In the genomic region with DNA sequence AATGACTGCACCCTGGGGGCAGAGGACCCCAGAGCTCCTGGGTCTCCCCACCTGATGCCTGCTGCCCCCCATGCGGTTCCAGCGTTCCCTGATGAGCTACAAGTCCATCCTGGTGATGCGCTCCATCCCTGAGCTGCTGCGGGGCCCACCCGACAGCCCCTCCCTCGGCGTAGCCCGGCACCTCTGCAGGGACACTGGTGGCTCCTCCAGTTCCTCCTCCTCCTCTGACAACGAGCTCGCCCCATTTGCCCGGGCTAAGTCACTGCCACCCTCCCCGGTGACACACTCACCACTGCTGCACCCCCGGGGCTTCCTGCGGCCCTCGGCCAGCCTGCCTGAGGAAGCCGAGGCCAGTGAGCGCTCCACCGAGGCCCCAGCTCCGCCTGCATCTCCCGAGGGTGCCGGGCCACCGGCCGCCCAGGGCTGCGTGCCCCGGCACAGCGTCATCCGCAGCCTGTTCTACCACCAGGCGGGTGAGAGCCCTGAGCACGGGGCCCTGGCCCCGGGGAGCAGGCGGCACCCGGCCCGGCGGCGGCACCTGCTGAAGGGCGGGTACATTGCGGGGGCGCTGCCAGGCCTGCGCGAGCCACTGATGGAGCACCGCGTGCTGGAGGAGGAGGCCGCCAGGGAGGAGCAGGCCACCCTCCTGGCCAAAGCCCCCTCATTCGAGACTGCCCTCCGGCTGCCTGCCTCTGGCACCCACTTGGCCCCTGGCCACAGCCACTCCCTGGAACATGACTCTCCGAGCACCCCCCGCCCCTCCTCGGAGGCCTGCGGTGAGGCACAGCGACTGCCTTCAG, we compare ENCODE assay signal across 19 cellular contexts. TPM values are rescaled to one million over a fixed set of nuclear protein-coding genes. Genes with fewer than 3 reads are reported as not detected.
A peak's percentile ranks its signal among the peaks of the same experiment; 100 is the strongest.
DNase-seq lines count a peak whose midpoint lies in the region; ATAC-seq and TF ChIP-seq lines count a peak whose summit lies in the region.
"Had no signal": no experiment of that assay in that cellular context is flagged by ENCODE, and none has a peak within 500 bp of the region (broad histone marks: within the 10 kb centered on the region; RNA-seq: fewer than 3 reads in every experiment).

No MANE protein-coding gene starts in this region.

- H4K20me1 ChIP-seq in mammary epithelial cell (ENCODE audit: insufficient read depth, low read length) = no peaks in the 10 kb centered on the region

- no peak overlapping the region for H3K9ac ChIP-seq in mammary epithelial cell (ENCODE audit: insufficient read depth, low read length)

- H3K4me2 ChIP-seq in mammary epithelial cell (ENCODE audit: insufficient read depth, low read depth, low read length) = no peak overlapping the region
- H3K4me2 ChIP-seq: GM23338 had no signal

- in situ Hi-C loops in T47D (cut with HindIII; ENCODE audit: low pct_unique_long_range_greater_than_20kb, low sequenced_read_pairs) (no loop called here), mammary epithelial cell (cut with MboI; ENCODE audit: low sequenced_read_pairs in 2 of 2) (no loop called here)

- H3K79me2 ChIP-seq in mammary epithelial cell (ENCODE audit: insufficient read depth, low read length) = no peaks in the 10 kb centered on the region

- WGBS in mammary epithelial cell (ENCODE audit: low coverage, missing lambda C conversion rate) = 83% methylated on average over 12 of the region's 50 CpGs
- 46 to 60% (median 52%) methylated on average over 19 to 50 of the region's 50 CpGs for WGBS in heart left ventricle, 4 donors
- 78% methylated on average over 25 of the region's 50 CpGs; no CpG with 5 or more reads in 1 of the 2 donors for WGBS in thyroid gland, 2 donors

- H2AFZ ChIP-seq in mammary epithelial cell (ENCODE audit: low read depth, low read length) = no peak overlapping the region
- H2AFZ ChIP-seq: GM23338 had no signal

- ATAC-seq in heart left ventricle = peak; percentile 8 to 38 (median 22)
- no peak for ATAC-seq in activated CD8-positive, alpha-beta T cell treated with anti-CD3 and anti-CD28 coated beads, Interleukin-2, amount 10 ng/mL, durations not matched to agents 7 days and 5 days
- ATAC-seq: GM23338 had no signal

- CTCF ChIA-PET in mammary epithelial cell (lab: Charles Lee; ENCODE audit: low non-redundant PET) = no interaction called here
- CTCF ChIA-PET in activated CD8-positive, alpha-beta T cell treated with anti-CD3 and anti-CD28 coated beads, Interleukin-2, amount 10 ng/mL, durations not matched to agents 7 days and 5 days (lab: Charles Lee) = no interaction called here

- peak in 1 of 2 donors; percentile 42 for TF ChIP-seq POLR2A in heart left ventricle (IDR thresholded peaks at IDR 0.05)
- no peak for TF ChIP-seq POLR2A in thyroid gland (IDR thresholded peaks at IDR 0.05)

- peaks cover 3% of the 10 kb centered on the region for H3K4me1 ChIP-seq in mammary epithelial cell (ENCODE audit: insufficient read depth, low read length)
- H3K4me1 ChIP-seq in heart left ventricle = peaks cover 8 to 94% (median 44%) of the 10 kb centered on the region in 12 donors
- H3K4me1 ChIP-seq in thyroid gland = peaks cover 14 to 47% of the 10 kb centered on the region in 2 donors
- H3K4me1 ChIP-seq: prostate gland had no signal

- POLR2A ChIA-PET in activated CD8-positive, alpha-beta T cell treated with anti-CD3 and anti-CD28 coated beads, Interleukin-2, amount 10 ng/mL, durations not matched to agents 7 days and 5 days (lab: Charles Lee) = no interaction called here

- BruUV-seq in mammary epithelial cell (replicated peaks; lab: Mats Ljungman, UMichigan) = no TSS peak

- H3K27ac ChIP-seq in mammary epithelial cell (ENCODE audit: insufficient read depth, low read depth, low read length) (no peak overlapping the region), heart left ventricle (peak overlapping the region; percentile 76 to 97 (median 91)), thyroid gland (no peak overlapping the region)
- H3K27ac ChIP-seq: HL-60, prostate gland had no signal

- H3K36me3 ChIP-seq in mammary epithelial cell (ENCODE audit: insufficient read depth, low read length) (no peaks in the 10 kb centered on the region), heart left ventricle (peaks cover 0 to 10% (median 0%) of the 10 kb centered on the region in 9 donors), thyroid gland (no peaks in the 10 kb centered on the region)
- H3K36me3 ChIP-seq: prostate gland had no signal

- H3K36me3 Mint-ChIP-seq in activated CD8-positive, alpha-beta T cell treated with anti-CD3 and anti-CD28 coated beads, Interleukin-2, amount 10 ng/mL, durations not matched to agents 7 days and 5 days (ENCODE audit: low read depth) = no peaks in the 10 kb centered on the region
- H3K36me3 Mint-ChIP-seq: activated naive CD4-positive, alpha-beta T cell treated with anti-CD3 and anti-CD28 coated beads, Interleukin-2, amount 50 U/mL, for 24 hours had no signal

- intact Hi-C loops in mammary epithelial cell (cut with micrococcal nuclease) = no loop called here
- intact Hi-C loops in heart left ventricle (cut with DNase I) = loop anchor here in 1 of 10 donors (10.0 kb wide), 1 partner anchor 236 kb away; no protein-coding TSS in a partner anchor
- intact Hi-C loops in thyroid gland (cut with DNase I) = loop anchor here (10.0 kb wide), 2 partner anchors 114 to 156 kb away; partner anchors contain the start of gene RNF187

- no peaks in the 10 kb centered on the region for H3K27me3 Mint-ChIP-seq in activated CD8-positive, alpha-beta T cell treated with anti-CD3 and anti-CD28 coated beads, Interleukin-2, amount 10 ng/mL, durations not matched to agents 7 days and 5 days (ENCODE audit: low read depth)
- H3K27me3 Mint-ChIP-seq: activated naive CD4-positive, alpha-beta T cell treated with anti-CD3 and anti-CD28 coated beads, Interleukin-2, amount 50 U/mL, for 24 hours had no signal

- dilution Hi-C loops in mammary epithelial cell (cut with HindIII; ENCODE audit: low sequenced_read_pairs) = no loop called here

- H3K27me3 ChIP-seq in mammary epithelial cell (ENCODE audit: insufficient read depth, low read length) (peaks cover 3% of the 10 kb centered on the region), heart left ventricle (no peaks in the 10 kb centered on the region), thyroid gland (no peaks in the 10 kb centered on the region)

- H3K4me3 Mint-ChIP-seq in activated CD8-positive, alpha-beta T cell treated with anti-CD3 and anti-CD28 coated beads, Interleukin-2, amount 10 ng/mL, durations not matched to agents 7 days and 5 days = no peak overlapping the region
- H3K4me3 Mint-ChIP-seq: activated naive CD4-positive, alpha-beta T cell treated with anti-CD3 and anti-CD28 coated beads, Interleukin-2, amount 50 U/mL, for 24 hours; GM23338 had no signal

- H3K4me1 Mint-ChIP-seq in activated CD8-positive, alpha-beta T cell treated with anti-CD3 and anti-CD28 coated beads, Interleukin-2, amount 10 ng/mL, durations not matched to agents 7 days and 5 days (ENCODE audit: low read depth) = peaks cover 2% of the 10 kb centered on the region
- H3K4me1 Mint-ChIP-seq: activated naive CD4-positive, alpha-beta T cell treated with anti-CD3 and anti-CD28 coated beads, Interleukin-2, amount 50 U/mL, for 24 hours had no signal

- H3K9me3 Mint-ChIP-seq in activated CD8-positive, alpha-beta T cell treated with anti-CD3 and anti-CD28 coated beads, Interleukin-2, amount 10 ng/mL, durations not matched to agents 7 days and 5 days (ENCODE audit: insufficient read depth) = no peaks in the 10 kb centered on the region
- H3K9me3 Mint-ChIP-seq: activated naive CD4-positive, alpha-beta T cell treated with anti-CD3 and anti-CD28 coated beads, Interleukin-2, amount 50 U/mL, for 24 hours; GM23338 had no signal

- H3K4me3 ChIP-seq in mammary epithelial cell (replicated peaks in 1 of 3; ENCODE audit: insufficient read depth in 1 of 3, low read depth in 2 of 3, low read length in 3 of 3) (no peak overlapping the region), heart left ventricle (peak overlapping the region in 11 of 12 donors; percentile 8 to 45 (median 31)), thyroid gland (replicated peaks in 1 of 3) (no peak overlapping the region)
- H3K4me3 ChIP-seq: GM23338, prostate gland had no signal

- H3K9me3 ChIP-seq in mammary epithelial cell (replicated peaks; ENCODE audit: insufficient read depth, low read length) (no peaks in the 10 kb centered on the region), heart left ventricle (no peaks in the 10 kb centered on the region), thyroid gland (no peaks in the 10 kb centered on the region)
- H3K9me3 ChIP-seq: prostate gland had no signal

- no peak for TF ChIP-seq CTCF in mammary epithelial cell (conservative IDR thresholded peaks at IDR 0.05 in 1 of 2, IDR thresholded peaks at IDR 0.05 in 1 of 2; ENCODE audit: extremely low read depth in 1 of 2, insufficient read depth in 1 of 2, low read depth in 1 of 2, low read length in 2 of 2)
- peak in 1 of 12 donors; percentile 9 for TF ChIP-seq CTCF in heart left ventricle (IDR thresholded peaks at IDR 0.05)
- TF ChIP-seq CTCF in thyroid gland (IDR thresholded peaks at IDR 0.05) = no peak

- H3K27ac Mint-ChIP-seq in activated CD8-positive, alpha-beta T cell treated with anti-CD3 and anti-CD28 coated beads, Interleukin-2, amount 10 ng/mL, durations not matched to agents 7 days and 5 days = no peak overlapping the region
- H3K27ac Mint-ChIP-seq: activated naive CD4-positive, alpha-beta T cell treated with anti-CD3 and anti-CD28 coated beads, Interleukin-2, amount 50 U/mL, for 24 hours; GM23338 had no signal

- DNase-seq in T47D (ENCODE audit: low read depth in 1 of 2, low spot score in 1 of 2) (peak; percentile 53 to 74), mammary epithelial cell (no peak), NCI-H2107 treated with DMSO at 0.1 percent for 48 hours (lab: John Stamatoyannopoulos, UW; ENCODE audit: unreplicated experiment) (peak; percentile 8), heart left ventricle (peak; percentile 72 to 92 (median 87)), thyroid gland (peak; percentile 41 to 49), NCI-H1694 treated with DMSO at 0.1 percent for 48 hours (lab: John Stamatoyannopoulos, UW) (no peak)
- no peak for DNase-seq in activated CD4-positive, alpha-beta T cell treated with anti-CD3 and anti-CD28 coated beads for 48 hours
- DNase-seq in activated CD8-positive, alpha-beta T cell treated with anti-CD3 and anti-CD28 coated beads, Interleukin-2, amount 10 ng/mL, durations not matched to agents 7 days and 5 days = no peak
- DNase-seq: caudate nucleus; EL; islet precursor cell; NCI-H774; stimulated activated CD4-positive, alpha-beta T cell treated with anti-CD3 and anti-CD28 coated beads, Interleukin-2, amount 100 ng/mL, for 48 hours had no signal

RNA-seq across cellular contexts. Expression of gene TRIM11, which starts 35.5 kb away (rescaled TPM):
- total RNA-seq in mammary epithelial cell (10 to 100 TPM; 29.8 to 39.6 TPM), heart left ventricle (10 to 100 TPM in 4 of 9 donors, 1 to 10 TPM in 5; 6.7 to 13.8 (median 8.4) TPM), thyroid gland (10 to 100 TPM; 19.3 to 35.9 (median 24.7) TPM)
- polyA plus RNA-seq in mammary epithelial cell (17.3 TPM), heart left ventricle (1 to 10 TPM; 4.7 to 9.8 TPM)
- polyA minus RNA-seq in mammary epithelial cell = 34.0 TPM
- total RNA-seq in activated CD8-positive, alpha-beta T cell treated with anti-CD3 and anti-CD28 coated beads, Interleukin-2, amount 10 ng/mL, durations not matched to agents 7 days and 5 days = 10 to 100 TPM; 66.5 to 71.9 TPM

RNA-seq across cellular contexts. Expression of gene TRIM17, which starts 45.5 kb away (rescaled TPM):
- total RNA-seq in mammary epithelial cell (1 to 10 TPM; 1.9 to 6.7 TPM), heart left ventricle (1 to 10 TPM in 1 of 9 donors, under 1 TPM in 5, not detected in 3; 0.27 to 1.7 (median 0.57) TPM), thyroid gland (1 to 10 TPM in 3 of 4 donors, not detected in 1; 1.3 to 2.8 (median 2.8) TPM)
- polyA plus RNA-seq in mammary epithelial cell (0.27 TPM), heart left ventricle (under 1 TPM; 0.08 to 0.11 TPM)
- not detected for polyA minus RNA-seq in mammary epithelial cell
- total RNA-seq in activated CD8-positive, alpha-beta T cell treated with anti-CD3 and anti-CD28 coated beads, Interleukin-2, amount 10 ng/mL, durations not matched to agents 7 days and 5 days = 1 to 10 TPM; 2.8 to 4.0 TPM
- total RNA-seq: endothelial cell of umbilical vein, glomerular endothelial cell had no signal
- polyA plus RNA-seq: endothelial cell of umbilical vein had no signal

Comparison
In these comparisons a context has a peak if more than half of its experiments do, and no peak if none do; other contexts are left out.
1. DNase-seq: peak in T47D (2 of 2), NCI-H2107 treated with DMSO at 0.1 percent for 48 hours (single experiment), heart left ventricle (5 of 5) and thyroid gland (2 of 2); none in mammary epithelial cell (single experiment), activated CD4-positive, alpha-beta T cell treated with anti-CD3 and anti-CD28 coated beads for 48 hours (single experiment), activated CD8-positive, alpha-beta T cell treated with anti-CD3 and anti-CD28 coated beads, Interleukin-2, amount 10 ng/mL, durations not matched to agents 7 days and 5 days (single experiment) and NCI-H1694 treated with DMSO at 0.1 percent for 48 hours (single experiment).
2. H3K27ac ChIP-seq: peak in heart left ventricle (12 of 12); none in mammary epithelial cell (single experiment) and thyroid gland (0 of 3).
3. H3K4me3 ChIP-seq: peak in heart left ventricle (11 of 12); none in mammary epithelial cell (0 of 3) and thyroid gland (0 of 3).